ENCODE assay signal across 35 cellular contexts in the genomic region with DNA sequence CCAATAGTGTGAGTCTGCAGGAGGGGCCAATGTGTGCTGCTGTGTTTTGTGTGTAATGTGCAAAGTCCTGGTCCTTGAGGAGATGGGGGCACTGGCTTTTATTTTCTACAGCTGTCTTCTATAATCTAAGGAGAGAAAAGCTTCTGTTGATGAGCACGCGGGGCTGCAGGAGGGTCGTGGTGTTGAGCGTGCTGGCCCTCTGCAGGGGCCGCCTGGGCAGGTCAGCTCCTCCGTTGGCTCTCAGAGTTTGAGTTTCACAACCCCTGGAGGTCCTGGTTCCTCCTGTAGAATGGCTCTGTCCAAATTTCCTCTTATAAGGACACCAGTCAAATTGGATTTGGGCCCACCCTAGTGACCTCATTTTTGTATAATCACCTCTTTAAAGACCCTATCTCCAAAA. TPM values are rescaled to one million over a fixed set of nuclear protein-coding genes. Genes with fewer than 3 reads are reported as not detected.
"Had no signal": no experiment of that assay in that cellular context is flagged by ENCODE, and none has a peak within 500 bp of the region (broad histone marks: within the 10 kb centered on the region; RNA-seq: fewer than 3 reads in every experiment).

No MANE protein-coding gene starts in this region.

- ATAC-seq: naive thymus-derived CD8-positive, alpha-beta T cell; natural killer cell treated with Interleukin-12 subunit alpha and Interleukin-12 subunit beta and Interleukin-15 and Interleukin-18, amount 100 ng/mL, for 72 hours; psoas muscle; right cardiac atrium; right lobe of liver; stimulated activated effector memory CD8-positive, alpha-beta T cell treated with anti-CD3 and anti-CD28 coated beads, Interleukin-12 subunit alpha, Interleukin-12 subunit beta, amount 100 ng/mL, for 72 hours; stimulated activated naive B cell treated with anti-CD40 and anti-IgM and Interleukin-4, amounts not matched to agents 10 μg/mL and 1 μg/mL and 100 μg/mL, for 72 hours; upper lobe of right lung had no signal

- H3K27ac ChIP-seq: neutrophil, ovary, parathyroid adenoma, psoas muscle, right lobe of liver, skin epidermis, stomach, thoracic aorta, tibial artery, transverse colon, upper lobe of right lung, uterus had no signal

- H3K9me3 Mint-ChIP-seq: natural killer cell treated with Interleukin-12 subunit alpha and Interleukin-12 subunit beta and Interleukin-15 and Interleukin-18, amount 100 ng/mL, for 72 hours; stimulated activated effector memory CD8-positive, alpha-beta T cell treated with anti-CD3 and anti-CD28 coated beads, Interleukin-12 subunit alpha, Interleukin-12 subunit beta, amount 100 ng/mL, for 72 hours; stimulated activated naive CD8-positive, alpha-beta T cell treated with anti-CD3 and anti-CD28 coated beads, Interleukin-15, Interleukin-2, amounts not matched to agents 100 ng/mL and 50 ng/mL, for 24 hours; type B pancreatic cell had no signal

- DNase-seq: naive B cell; naive thymus-derived CD8-positive, alpha-beta T cell; nephron progenitor cell; nucleus accumbens; ovary; psoas muscle; right cardiac atrium; right lobe of liver; stimulated activated CD4-positive, alpha-beta T cell treated with anti-CD3 and anti-CD28 coated beads, Interleukin-15, amount 100 ng/mL, for 24 hours; stimulated activated CD4-positive, alpha-beta T cell treated with anti-CD3 and anti-CD28 coated beads, Interleukin-2, amount 100 ng/mL, for 24 hours; stimulated activated CD4-positive, alpha-beta T cell treated with anti-CD3 and anti-CD28 coated beads, Interleukin-2, amount 100 ng/mL, for 48 hours; stimulated activated CD4-positive, alpha-beta T cell treated with anti-CD3 and anti-CD28 coated beads, Interleukin-4, amount 100 ng/mL, for 24 hours; stimulated activated naive B cell treated with anti-CD40 and anti-IgM and Interleukin-4, amounts not matched to agents 10 μg/mL and 1 μg/mL and 100 μg/mL, for 72 hours; stimulated activated naive CD4-positive, alpha-beta T cell treated with Interleukin-2 at 50 U/mL for 16 hours; stomach; transverse colon; upper lobe of right lung; uterus had no signal

- H3K27me3 ChIP-seq: ovary had no signal

- H3K4me1 ChIP-seq: parathyroid adenoma, psoas muscle, right lobe of liver, upper lobe of right lung, uterus had no signal

- H3K36me3 ChIP-seq: neutrophil, ovary, right lobe of liver, stomach, thoracic aorta, tibial artery, transverse colon, upper lobe of right lung, uterus had no signal

- H3K36me3 Mint-ChIP-seq: natural killer cell treated with Interleukin-12 subunit alpha and Interleukin-12 subunit beta and Interleukin-15 and Interleukin-18, amount 100 ng/mL, for 72 hours; stimulated activated effector memory CD8-positive, alpha-beta T cell treated with anti-CD3 and anti-CD28 coated beads, Interleukin-12 subunit alpha, Interleukin-12 subunit beta, amount 100 ng/mL, for 72 hours; stimulated activated naive B cell treated with anti-CD40 and anti-IgM and Interleukin-4, amounts not matched to agents 10 μg/mL and 1 μg/mL and 100 μg/mL, for 72 hours; type B pancreatic cell had no signal

- H3K4me3 ChIP-seq: ovary, psoas muscle, right lobe of liver, skin epidermis, smooth muscle cell, stomach, thoracic aorta, tibial artery, transverse colon, upper lobe of right lung, uterus had no signal

- H3K27ac Mint-ChIP-seq: naive B cell; naive thymus-derived CD8-positive, alpha-beta T cell; natural killer cell treated with Interleukin-12 subunit alpha and Interleukin-12 subunit beta and Interleukin-15 and Interleukin-18, amount 100 ng/mL, for 72 hours; nephron progenitor cell; progenitor cell of endocrine pancreas; stimulated activated effector memory CD8-positive, alpha-beta T cell treated with anti-CD3 and anti-CD28 coated beads, Interleukin-12 subunit alpha, Interleukin-12 subunit beta, amount 100 ng/mL, for 72 hours; stimulated activated naive B cell treated with anti-CD40 and anti-IgM and Interleukin-4, amounts not matched to agents 10 μg/mL and 1 μg/mL and 100 μg/mL, for 72 hours; stimulated activated naive CD8-positive, alpha-beta T cell treated with anti-CD3 and anti-CD28 coated beads, Interleukin-15, Interleukin-2, amounts not matched to agents 100 ng/mL and 50 ng/mL, for 24 hours; type B pancreatic cell had no signal

- H3K4me3 Mint-ChIP-seq: naive B cell; naive thymus-derived CD8-positive, alpha-beta T cell; natural killer cell treated with Interleukin-12 subunit alpha and Interleukin-12 subunit beta and Interleukin-15 and Interleukin-18, amount 100 ng/mL, for 72 hours; nephron progenitor cell; neural crest cell; stimulated activated effector memory CD8-positive, alpha-beta T cell treated with anti-CD3 and anti-CD28 coated beads, Interleukin-12 subunit alpha, Interleukin-12 subunit beta, amount 100 ng/mL, for 72 hours; stimulated activated naive B cell treated with anti-CD40 and anti-IgM and Interleukin-4, amounts not matched to agents 10 μg/mL and 1 μg/mL and 100 μg/mL, for 72 hours; stimulated activated naive CD8-positive, alpha-beta T cell treated with anti-CD3 and anti-CD28 coated beads, Interleukin-15, Interleukin-2, amounts not matched to agents 100 ng/mL and 50 ng/mL, for 24 hours; type B pancreatic cell had no signal

- H2AFZ ChIP-seq: parathyroid adenoma had no signal

- H3K9ac ChIP-seq: parathyroid adenoma had no signal

- H3K79me2 ChIP-seq: parathyroid adenoma had no signal

- H3K9me3 ChIP-seq: neutrophil, psoas muscle, right lobe of liver, transverse colon, upper lobe of right lung, uterus had no signal

- H3K4me2 ChIP-seq: smooth muscle cell had no signal

RNA-seq across cellular contexts. Expression of a gene that starts 12.6 kb away (rescaled TPM):
- total RNA-seq: naive thymus-derived CD8-positive, alpha-beta T cell; natural killer cell treated with Interleukin-12 subunit alpha and Interleukin-12 subunit beta and Interleukin-15 and Interleukin-18, amount 100 ng/mL, for 72 hours; neural crest cell; omental fat pad; ovary; progenitor cell of endocrine pancreas; psoas muscle; renal cortical epithelial cell; right cardiac atrium; right lobe of liver; smooth muscle cell; stomach; subcutaneous adipose tissue; temporal lobe; thoracic aorta; transverse colon; upper lobe of right lung; urinary bladder; uterus had no signal
- polyA plus RNA-seq: naive thymus-derived CD8-positive, alpha-beta T cell; ovary; psoas muscle; right cardiac atrium; smooth muscle cell; stomach; urinary bladder had no signal

RNA-seq across cellular contexts. Expression of a gene that starts 29.0 kb away (rescaled TPM):
- total RNA-seq: naive thymus-derived CD8-positive, alpha-beta T cell; natural killer cell treated with Interleukin-12 subunit alpha and Interleukin-12 subunit beta and Interleukin-15 and Interleukin-18, amount 100 ng/mL, for 72 hours; neural crest cell; omental fat pad; progenitor cell of endocrine pancreas; psoas muscle; renal cortical epithelial cell; right cardiac atrium; right lobe of liver; smooth muscle cell; stomach; subcutaneous adipose tissue; temporal lobe; thoracic aorta; transverse colon; upper lobe of right lung; urinary bladder; uterus had no signal
- polyA plus RNA-seq: naive thymus-derived CD8-positive, alpha-beta T cell; ovary; psoas muscle; right cardiac atrium; smooth muscle cell; stomach; urinary bladder had no signal
